27 cellular contexts compared by ENCODE assay signal in the genomic region with DNA sequence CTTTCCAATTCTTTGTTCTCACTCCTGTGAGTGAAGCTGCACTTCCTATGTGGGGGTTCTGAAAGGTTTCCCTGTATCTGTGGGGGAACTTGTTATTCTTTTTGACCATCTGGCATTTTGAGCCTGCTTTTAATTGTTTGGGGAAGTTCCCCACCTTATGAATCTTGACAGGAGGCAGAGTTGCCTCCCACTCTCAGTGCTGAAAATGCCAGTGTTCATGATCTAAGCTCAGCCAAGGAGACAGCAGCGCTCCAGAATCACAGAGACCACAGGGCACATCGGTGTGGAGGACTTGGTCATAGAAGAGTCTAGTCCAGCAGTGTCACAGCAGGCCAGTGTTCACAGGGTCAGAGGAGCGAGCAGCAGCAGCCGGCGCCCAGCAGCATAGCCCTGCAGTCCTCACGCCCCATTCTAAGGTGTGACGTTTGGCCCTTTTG.
DNase-seq lines count a peak whose midpoint lies in the region; ATAC-seq and TF ChIP-seq lines count a peak whose summit lies in the region.
"Had no signal": no experiment of that assay in that cellular context is flagged by ENCODE, and none has a peak within 500 bp of the region (broad histone marks: within the 10 kb centered on the region; RNA-seq: fewer than 3 reads in every experiment).

No MANE protein-coding gene starts in this region.

- H2AK5ac ChIP-seq in mesendoderm (ENCODE audit: low read length), result no peak overlapping the region

- H3K4me3 ChIP-seq in right atrium auricular region (no peak overlapping the region), mesendoderm (ENCODE audit: low read length) (no peak overlapping the region)
- H3K4me3 ChIP-seq: BLaER1, body of pancreas, hepatocyte, SJSA1, stomach had no signal

- H2BK15ac ChIP-seq in mesendoderm (replicated peaks; ENCODE audit: low read depth), result no peak overlapping the region

- H3K27ac ChIP-seq in right atrium auricular region (peak overlapping the region in 1 of 2 donors; percentile 36), mesendoderm (ENCODE audit: low read depth, low read length) (no peak overlapping the region)
- H3K27ac ChIP-seq: BLaER1, body of pancreas, hepatocyte, SJSA1, stomach had no signal

- H3K27me3 Mint-ChIP-seq in IgD-negative memory B cell, result no peaks in the 10 kb centered on the region
- no peaks in the 10 kb centered on the region for H3K27me3 Mint-ChIP-seq in activated naive CD8-positive, alpha-beta T cell treated with anti-CD3 and anti-CD28 coated beads, Interleukin-2, amount 50 U/mL, for 24 hours
- H3K27me3 Mint-ChIP-seq in stimulated activated naive B cell treated with anti-CD40 and anti-IgM and Interleukin-4, amounts not matched to agents 10 μg/mL and 1 μg/mL and 100 μg/mL, for 72 hours, result no peaks in the 10 kb centered on the region
- H3K27me3 Mint-ChIP-seq: activated naive CD4-positive, alpha-beta T cell treated with anti-CD3 and anti-CD28 coated beads, Interleukin-2, amount 50 U/mL, for 24 hours had no signal

- no peak overlapping the region for H3K56ac ChIP-seq in mesendoderm (ENCODE audit: low read length)

- no peak overlapping the region for H3K9ac ChIP-seq in mesendoderm (ENCODE audit: low read length)
- H3K9ac ChIP-seq: BLaER1 had no signal

- no peak overlapping the region for H3K18ac ChIP-seq in mesendoderm (ENCODE audit: low read length)

- H3K9me3 Mint-ChIP-seq in IgD-negative memory B cell, result no peaks in the 10 kb centered on the region
- H3K9me3 Mint-ChIP-seq in activated naive CD8-positive, alpha-beta T cell treated with anti-CD3 and anti-CD28 coated beads, Interleukin-2, amount 50 U/mL, for 24 hours, result no peaks in the 10 kb centered on the region
- peaks cover 4 to 6% of the 10 kb centered on the region in 2 donors for H3K9me3 Mint-ChIP-seq in stimulated activated naive B cell treated with anti-CD40 and anti-IgM and Interleukin-4, amounts not matched to agents 10 μg/mL and 1 μg/mL and 100 μg/mL, for 72 hours
- H3K9me3 Mint-ChIP-seq: activated naive CD4-positive, alpha-beta T cell treated with anti-CD3 and anti-CD28 coated beads, Interleukin-2, amount 50 U/mL, for 24 hours; naive thymus-derived CD4-positive, alpha-beta T cell had no signal

- no peak for TF ChIP-seq CTCF in right atrium auricular region (IDR thresholded peaks at IDR 0.05)

- H4K8ac ChIP-seq in mesendoderm (ENCODE audit: low read depth, low read length), result no peak overlapping the region

- ATAC-seq in Right ventricle myocardium inferior (peak; percentile 62), HG03135 (IDR thresholded peaks at IDR 0.05; ENCODE audit: unreplicated experiment) (no peak)
- ATAC-seq in activated naive CD8-positive, alpha-beta T cell treated with anti-CD3 and anti-CD28 coated beads, Interleukin-2, amount 50 U/mL, for 24 hours, result peak; percentile 27
- ATAC-seq in stimulated activated naive B cell treated with anti-CD40 and anti-IgM and Interleukin-4, amounts not matched to agents 10 μg/mL and 1 μg/mL and 100 μg/mL, for 72 hours (replicated peaks), result peak; percentile 32 to 33
- ATAC-seq: activated CD4-positive, CD25-positive, alpha-beta regulatory T cell treated with anti-CD3 and anti-CD28 coated beads, Interleukin-2, amount 50 U/mL, for 24 hours; activated CD8-positive, alpha-beta T cell treated with anti-CD3 and anti-CD28 coated beads, Interleukin-2, amount 10 ng/mL, durations not matched to agents 7 days and 5 days; body of pancreas; naive thymus-derived CD4-positive, alpha-beta T cell; PC-3 had no signal

- peaks cover 2% of the 10 kb centered on the region for H3K36me3 Mint-ChIP-seq in IgD-negative memory B cell
- H3K36me3 Mint-ChIP-seq in activated naive CD8-positive, alpha-beta T cell treated with anti-CD3 and anti-CD28 coated beads, Interleukin-2, amount 50 U/mL, for 24 hours (ENCODE audit: low read depth), result peaks cover 3% of the 10 kb centered on the region
- peaks cover 9 to 19% of the 10 kb centered on the region in 2 donors for H3K36me3 Mint-ChIP-seq in stimulated activated naive B cell treated with anti-CD40 and anti-IgM and Interleukin-4, amounts not matched to agents 10 μg/mL and 1 μg/mL and 100 μg/mL, for 72 hours

- no peak overlapping the region for H2BK120ac ChIP-seq in mesendoderm (ENCODE audit: low read depth, low read length)

- H3K4ac ChIP-seq in mesendoderm (ENCODE audit: low read depth, low read length), result no peak overlapping the region

- WGBS in mesendoderm (ENCODE audit: extremely low coverage, insufficient coverage, low lambda C conversion rate), result no CpG with 5 or more reads among the region's 7 CpGs

- H2BK5ac ChIP-seq in mesendoderm (ENCODE audit: low read length), result no peak overlapping the region

- H3K36me3 ChIP-seq in right atrium auricular region (peaks cover 4% of the 10 kb centered on the region), mesendoderm (ENCODE audit: control insufficient read depth, insufficient read depth, low read length) (no peaks in the 10 kb centered on the region)
- H3K36me3 ChIP-seq: SJSA1 had no signal

- H3K79me1 ChIP-seq in mesendoderm (ENCODE audit: low read length), result no peaks in the 10 kb centered on the region

- H3K27me3 ChIP-seq in right atrium auricular region (no peaks in the 10 kb centered on the region), mesendoderm (ENCODE audit: insufficient read depth, low read length, poor library complexity) (no peaks in the 10 kb centered on the region)
- H3K27me3 ChIP-seq: BLaER1, body of pancreas, hepatocyte, SJSA1, stomach had no signal

- no peak overlapping the region for H3K4me2 ChIP-seq in mesendoderm (ENCODE audit: low read length)
- H3K4me2 ChIP-seq: BLaER1, hepatocyte had no signal

- H3K23ac ChIP-seq in mesendoderm (ENCODE audit: low read length), result no peak overlapping the region

- intact Hi-C loops in Right ventricle myocardium inferior (cut with DNase I), result loop anchor here (10.0 kb wide), 1 partner anchor 668 kb away; no protein-coding TSS in a partner anchor

- H3K27ac Mint-ChIP-seq in IgD-negative memory B cell, result peak overlapping the region; percentile 84 to 97 (median 96)
- peak overlapping the region; percentile 47 for H3K27ac Mint-ChIP-seq in activated naive CD8-positive, alpha-beta T cell treated with anti-CD3 and anti-CD28 coated beads, Interleukin-2, amount 50 U/mL, for 24 hours
- H3K27ac Mint-ChIP-seq in stimulated activated naive B cell treated with anti-CD40 and anti-IgM and Interleukin-4, amounts not matched to agents 10 μg/mL and 1 μg/mL and 100 μg/mL, for 72 hours, result peak overlapping the region; percentile 97
- H3K27ac Mint-ChIP-seq: activated naive CD4-positive, alpha-beta T cell treated with anti-CD3 and anti-CD28 coated beads, Interleukin-2, amount 50 U/mL, for 24 hours had no signal

- no peaks in the 10 kb centered on the region for H3K9me3 ChIP-seq in right atrium auricular region
- H3K9me3 ChIP-seq: BLaER1, body of pancreas, SJSA1, stomach had no signal

- peaks cover 73 to 85% (median 74%) of the 10 kb centered on the region in 3 donors for H3K4me1 Mint-ChIP-seq in IgD-negative memory B cell
- peaks cover 83% of the 10 kb centered on the region for H3K4me1 Mint-ChIP-seq in activated naive CD8-positive, alpha-beta T cell treated with anti-CD3 and anti-CD28 coated beads, Interleukin-2, amount 50 U/mL, for 24 hours
- peaks cover 65 to 93% of the 10 kb centered on the region in 2 donors for H3K4me1 Mint-ChIP-seq in stimulated activated naive B cell treated with anti-CD40 and anti-IgM and Interleukin-4, amounts not matched to agents 10 μg/mL and 1 μg/mL and 100 μg/mL, for 72 hours

- no peaks in the 10 kb centered on the region for H3K79me2 ChIP-seq in mesendoderm (ENCODE audit: control insufficient read depth, insufficient read depth, low read length)
- H3K79me2 ChIP-seq: hepatocyte had no signal

- no peak for DNase-seq in Right ventricle myocardium inferior (ENCODE audit: missing footprints)
- DNase-seq in right atrium auricular region (ENCODE audit: low spot score), result no peak
- no peak for DNase-seq in activated naive CD8-positive, alpha-beta T cell treated with anti-CD3 and anti-CD28 coated beads, Interleukin-2, amount 50 U/mL, for 24 hours
- no peak for DNase-seq in stimulated activated naive B cell treated with anti-CD40 and anti-IgM and Interleukin-4, amounts not matched to agents 10 μg/mL and 1 μg/mL and 100 μg/mL, for 72 hours
- DNase-seq in mesendoderm, result no peak
- no peak for DNase-seq in HT-29 (ENCODE audit: low spot score)
- DNase-seq: 8988T; activated CD8-positive, alpha-beta T cell treated with anti-CD3 and anti-CD28 coated beads, Interleukin-2, amount 10 ng/mL, durations not matched to agents 7 days and 5 days; body of pancreas; cortex of kidney; GDM1; islet precursor cell; mammary epithelial cell; naive thymus-derived CD4-positive, alpha-beta T cell; NCI-H1436; NCI-H2171 treated with DMSO at 0.1 percent for 48 hours; NCI-H69; PC-3; stimulated activated CD4-positive, alpha-beta T cell treated with anti-CD3 and anti-CD28 coated beads, Interleukin-1b, Interleukin-23, amount 100 ng/mL, for 48 hours; stomach had no signal

- H3K4me1 ChIP-seq in right atrium auricular region (peaks cover 0 to 31% of the 10 kb centered on the region in 2 donors), mesendoderm (ENCODE audit: control insufficient read depth, low read depth, low read length) (no peaks in the 10 kb centered on the region)
- H3K4me1 ChIP-seq: body of pancreas had no signal

- peak overlapping the region; percentile 5 to 91 (median 84) for H3K4me3 Mint-ChIP-seq in IgD-negative memory B cell
- no peak overlapping the region for H3K4me3 Mint-ChIP-seq in activated naive CD8-positive, alpha-beta T cell treated with anti-CD3 and anti-CD28 coated beads, Interleukin-2, amount 50 U/mL, for 24 hours
- peak overlapping the region; percentile 66 to 68 for H3K4me3 Mint-ChIP-seq in stimulated activated naive B cell treated with anti-CD40 and anti-IgM and Interleukin-4, amounts not matched to agents 10 μg/mL and 1 μg/mL and 100 μg/mL, for 72 hours
- H3K4me3 Mint-ChIP-seq: activated CD8-positive, alpha-beta T cell treated with anti-CD3 and anti-CD28 coated beads, Interleukin-2, amount 10 ng/mL, durations not matched to agents 7 days and 5 days; activated naive CD4-positive, alpha-beta T cell treated with anti-CD3 and anti-CD28 coated beads, Interleukin-2, amount 50 U/mL, for 24 hours; naive thymus-derived CD4-positive, alpha-beta T cell had no signal

- H4K5ac ChIP-seq in mesendoderm (ENCODE audit: low read length), result no peak overlapping the region

Comparison
In these comparisons a context has a peak if more than half of its experiments do, and no peak if none do; other contexts are left out.
1. H3K27ac Mint-ChIP-seq: peak in every context shown above with its lines; median percentile 97 in stimulated activated naive B cell treated with anti-CD40 and anti-IgM and Interleukin-4, amounts not matched to agents 10 μg/mL and 1 μg/mL and 100 μg/mL, for 72 hours; 96 in IgD-negative memory B cell; 47 in activated naive CD8-positive, alpha-beta T cell treated with anti-CD3 and anti-CD28 coated beads, Interleukin-2, amount 50 U/mL, for 24 hours.